ENCODE assay signal across 21 cellular contexts in genomic region chr6:138063726-138064125, GRCh38.
"Had no signal": no experiment of that assay in that cellular context is flagged by ENCODE, and none has a peak within 500 bp of the region (broad histone marks: within the 10 kb centered on the region; RNA-seq: fewer than 3 reads in every experiment).

No MANE protein-coding gene starts in this region.

- H3K27ac ChIP-seq: SJSA1, SK-N-MC had no signal

- H3K4me3 ChIP-seq: MG63, SJSA1, SK-N-MC had no signal

- DNase-seq: KBM-7, MG63, NCI-H1092, NCI-H1105 treated with DMSO at 0.1 percent for 48 hours, NCI-H1417 treated with DMSO at 0.1 percent for 48 hours, NCI-H146, NCI-H1694 treated with DMSO at 0.1 percent for 48 hours, NCI-H1930, NCI-H2081, NCI-H2107, NCI-H345, NCI-H446 treated with DMSO at 0.1 percent for 48 hours, NCI-H510A treated with DMSO at 0.1 percent for 48 hours, NCI-H526 treated with DMSO at 0.1 percent for 48 hours, NCI-H748 treated with DMSO at 0.1 percent for 48 hours, Right ventricle myocardium superior, RPMI8226, SIG-M5, SW 1271 had no signal
